ENCODE assay signal across 16 cellular contexts in the genomic region with DNA sequence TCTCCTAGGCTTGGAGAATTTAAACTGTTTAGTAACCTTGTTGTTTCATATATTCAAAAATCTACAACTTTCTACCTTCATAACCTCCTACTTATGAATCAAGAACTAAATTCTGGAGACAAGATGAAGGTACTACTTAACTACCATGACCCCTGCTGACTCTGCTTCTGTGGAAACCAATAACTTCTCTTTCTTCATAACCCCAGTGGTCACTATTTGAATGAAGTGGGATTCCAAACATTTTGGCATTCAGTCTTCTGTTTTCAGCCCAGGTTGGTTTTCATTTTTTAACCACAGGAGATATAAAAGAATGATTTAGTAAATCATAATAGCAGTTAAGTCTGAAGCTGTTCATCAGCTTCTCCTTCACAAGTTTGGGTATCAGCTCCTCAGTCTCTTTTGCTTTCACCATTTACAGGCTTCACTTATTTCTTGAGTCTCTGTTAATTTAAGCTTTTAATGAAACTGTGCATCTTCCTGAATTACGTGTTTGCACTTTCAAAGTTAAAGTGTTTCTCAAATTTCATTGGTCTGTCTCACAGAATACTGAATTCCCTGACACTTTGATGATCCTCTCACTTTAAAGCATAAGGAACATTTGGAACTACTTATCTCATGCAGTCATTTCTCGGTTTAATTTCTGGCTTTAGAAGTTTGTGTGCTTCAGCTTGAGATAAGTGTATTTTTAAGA. TPM values are rescaled to one million over a fixed set of nuclear protein-coding genes. Genes with fewer than 3 reads are reported as not detected.
DNase-seq lines count a peak whose midpoint lies in the region; ATAC-seq and TF ChIP-seq lines count a peak whose summit lies in the region.
"Had no signal": no experiment of that assay in that cellular context is flagged by ENCODE, and none has a peak within 500 bp of the region (broad histone marks: within the 10 kb centered on the region; RNA-seq: fewer than 3 reads in every experiment).

No MANE protein-coding gene starts in this region.

- DNase-seq in activated T-cell treated with anti-CD3 and anti-CD28 coated beads, Interleukin-2, amount 50 U/mL, for 24 hours = no peak
- DNase-seq in activated T-cell treated with anti-CD3 and anti-CD28 coated beads, Interleukin-2, amount 50 U/mL, for 1 hour = no peak
- DNase-seq in SK-N-MC (ENCODE audit: low read depth, low spot score) (no peak), fibroblast of lung (ENCODE audit: low read depth in 2 of 2) (peak in 1 of 2 donors; percentile 53), NCI-H345 treated with DMSO at 0.1 percent for 48 hours (lab: John Stamatoyannopoulos, UW; ENCODE audit: unreplicated experiment) (no peak), medulla oblongata (ENCODE audit: extremely low spot score) (no peak)
- DNase-seq: activated CD4-positive, CD25-positive, alpha-beta regulatory T cell; cortex of kidney; DMS79; NCI-H187; nucleus accumbens; SK-N-SH; spleen had no signal

- H3K4me3 Mint-ChIP-seq in activated T-cell treated with anti-CD3 and anti-CD28 coated beads, Interleukin-2, amount 50 U/mL, for 24 hours = peak overlapping the region; percentile 46
- H3K4me3 Mint-ChIP-seq in stimulated activated memory B cell treated with anti-CD40 and anti-IgM and Interleukin-4, amounts not matched to agents 10 μg/mL and 1 μg/mL and 100 μg/mL, for 72 hours = peak overlapping the region; percentile 38

- H3K27me3 ChIP-seq in fibroblast of lung (ENCODE audit: control insufficient read depth, insufficient read depth, low read length) = no peaks in the 10 kb centered on the region
- H3K27me3 ChIP-seq in gastroesophageal sphincter = no peaks in the 10 kb centered on the region
- H3K27me3 ChIP-seq: spleen had no signal

- H3K4me2 ChIP-seq in fibroblast of lung (ENCODE audit: extremely low read depth, insufficient read depth, low read length) = peak overlapping the region; percentile 20
- H3K4me2 ChIP-seq: SK-N-SH had no signal

- H2AFZ ChIP-seq in fibroblast of lung (ENCODE audit: low read length) = no peak overlapping the region

- H3K9me3 Mint-ChIP-seq in activated T-cell treated with anti-CD3 and anti-CD28 coated beads, Interleukin-2, amount 50 U/mL, for 24 hours = no peaks in the 10 kb centered on the region
- H3K9me3 Mint-ChIP-seq in stimulated activated memory B cell treated with anti-CD40 and anti-IgM and Interleukin-4, amounts not matched to agents 10 μg/mL and 1 μg/mL and 100 μg/mL, for 72 hours = no peaks in the 10 kb centered on the region

- H3K4me1 ChIP-seq in fibroblast of lung (ENCODE audit: control insufficient read depth, extremely low read depth, insufficient read depth, low read length) (peaks cover 2% of the 10 kb centered on the region), gastroesophageal sphincter (peaks cover 21 to 98% (median 28%) of the 10 kb centered on the region in 3 donors)

- H3K79me2 ChIP-seq in fibroblast of lung (ENCODE audit: control insufficient read depth, insufficient read depth, low read length) = peaks cover 95% of the 10 kb centered on the region

- H3K27ac Mint-ChIP-seq in activated T-cell treated with anti-CD3 and anti-CD28 coated beads, Interleukin-2, amount 50 U/mL, for 24 hours = peak overlapping the region; percentile 89
- peak overlapping the region; percentile 81 for H3K27ac Mint-ChIP-seq in stimulated activated memory B cell treated with anti-CD40 and anti-IgM and Interleukin-4, amounts not matched to agents 10 μg/mL and 1 μg/mL and 100 μg/mL, for 72 hours

- H4K20me1 ChIP-seq in fibroblast of lung (ENCODE audit: control insufficient read depth, extremely low read depth, insufficient read depth, low read length) = no peaks in the 10 kb centered on the region

- H3K27ac ChIP-seq in SK-N-MC = 0 out of 2 replicates have a peak overlapping the region, but pooled peaks have one; percentile 22
- H3K27ac ChIP-seq in fibroblast of lung (ENCODE audit: insufficient read depth, low read length) = no peak overlapping the region
- H3K27ac ChIP-seq in gastroesophageal sphincter = peak overlapping the region in 2 of 4 donors; percentile 22 to 67

- TF ChIP-seq EP300 in gastroesophageal sphincter (IDR thresholded peaks at IDR 0.05) = no peak

- no peaks in the 10 kb centered on the region for H3K27me3 Mint-ChIP-seq in activated T-cell treated with anti-CD3 and anti-CD28 coated beads, Interleukin-2, amount 50 U/mL, for 24 hours
- H3K27me3 Mint-ChIP-seq in stimulated activated memory B cell treated with anti-CD40 and anti-IgM and Interleukin-4, amounts not matched to agents 10 μg/mL and 1 μg/mL and 100 μg/mL, for 72 hours = no peaks in the 10 kb centered on the region

- H3K9me3 ChIP-seq in SK-N-MC (ENCODE audit: low read depth, low read length) = no peaks in the 10 kb centered on the region; the same call in 1 of the 2 replicates
- H3K9me3 ChIP-seq in fibroblast of lung (ENCODE audit: control insufficient read depth, insufficient read depth, low read depth, low read length) = no peaks in the 10 kb centered on the region
- no peaks in the 10 kb centered on the region for H3K9me3 ChIP-seq in gastroesophageal sphincter
- H3K9me3 ChIP-seq: SK-N-SH, spleen had no signal

- H3K4me1 Mint-ChIP-seq in activated T-cell treated with anti-CD3 and anti-CD28 coated beads, Interleukin-2, amount 50 U/mL, for 24 hours (ENCODE audit: low read depth) = peaks cover 95% of the 10 kb centered on the region
- peaks cover 82% of the 10 kb centered on the region for H3K4me1 Mint-ChIP-seq in stimulated activated memory B cell treated with anti-CD40 and anti-IgM and Interleukin-4, amounts not matched to agents 10 μg/mL and 1 μg/mL and 100 μg/mL, for 72 hours

- TF ChIP-seq POLR2A in gastroesophageal sphincter (IDR thresholded peaks at IDR 0.05) = no peak

- H3K4me3 ChIP-seq in SK-N-MC = no peak overlapping the region
- no peak overlapping the region for H3K4me3 ChIP-seq in fibroblast of lung (replicated peaks in 1 of 4; ENCODE audit: control extremely low read depth in 1 of 4, insufficient read depth in 1 of 4, low read depth in 3 of 4, low read length in 4 of 4)
- H3K4me3 ChIP-seq in gastroesophageal sphincter = no peak overlapping the region
- H3K4me3 ChIP-seq: spleen had no signal

- ATAC-seq in stimulated activated memory B cell treated with anti-CD40 and anti-IgM and Interleukin-4, amounts not matched to agents 10 μg/mL and 1 μg/mL and 100 μg/mL, for 72 hours = no peak
- ATAC-seq in gastroesophageal sphincter = no peak
- ATAC-seq: left lobe of liver had no signal

- peaks cover 14% of the 10 kb centered on the region for H3K36me3 ChIP-seq in SK-N-MC (ENCODE audit: insufficient read depth, low read length)
- H3K36me3 ChIP-seq in fibroblast of lung (ENCODE audit: control insufficient read depth, insufficient read depth, low read length) = no peaks in the 10 kb centered on the region
- no peaks in the 10 kb centered on the region for H3K36me3 ChIP-seq in gastroesophageal sphincter
- H3K36me3 ChIP-seq: spleen had no signal

- H3K9ac ChIP-seq in SK-N-MC (ENCODE audit: insufficient read length) = no peak overlapping the region
- H3K9ac ChIP-seq in fibroblast of lung (ENCODE audit: insufficient read depth, low read length) = no peak overlapping the region
- H3K9ac ChIP-seq: SK-N-SH had no signal

- TF ChIP-seq CTCF in fibroblast of lung (conservative IDR thresholded peaks at IDR 0.05 in 1 of 2, IDR thresholded peaks at IDR 0.05 in 1 of 2; ENCODE audit: low read depth in 1 of 2, low read length in 2 of 2) (no peak), gastroesophageal sphincter (IDR thresholded peaks at IDR 0.05) (no peak)

- peaks cover 35% of the 10 kb centered on the region for H3K36me3 Mint-ChIP-seq in activated T-cell treated with anti-CD3 and anti-CD28 coated beads, Interleukin-2, amount 50 U/mL, for 24 hours (ENCODE audit: low read depth)
- H3K36me3 Mint-ChIP-seq in stimulated activated memory B cell treated with anti-CD40 and anti-IgM and Interleukin-4, amounts not matched to agents 10 μg/mL and 1 μg/mL and 100 μg/mL, for 72 hours = no peaks in the 10 kb centered on the region

- WGBS in gastroesophageal sphincter (ENCODE audit: low coverage in 1 of 2), 2 donors = 8 to 26% methylated on average over 2 of the region's 2 CpGs

RNA-seq across cellular contexts. Expression of a gene that starts 9.5 kb away (rescaled TPM):
- total RNA-seq in fibroblast of lung (72.9 and 80.6 TPM in 2 replicates), gastroesophageal sphincter (100 to 1,000 TPM; 108 to 192 (median 128) TPM)
- polyA plus RNA-seq in fibroblast of lung = 40.9 and 54.5 TPM in 2 replicates
- polyA plus RNA-seq in fibroblast of lung (2012) = 28.5 and 40.1 TPM in 2 replicates
- 1.1 and 2.4 TPM in 2 replicates for polyA minus RNA-seq in fibroblast of lung (ENCODE audit: low replicate concordance)
